In the genomic region with DNA sequence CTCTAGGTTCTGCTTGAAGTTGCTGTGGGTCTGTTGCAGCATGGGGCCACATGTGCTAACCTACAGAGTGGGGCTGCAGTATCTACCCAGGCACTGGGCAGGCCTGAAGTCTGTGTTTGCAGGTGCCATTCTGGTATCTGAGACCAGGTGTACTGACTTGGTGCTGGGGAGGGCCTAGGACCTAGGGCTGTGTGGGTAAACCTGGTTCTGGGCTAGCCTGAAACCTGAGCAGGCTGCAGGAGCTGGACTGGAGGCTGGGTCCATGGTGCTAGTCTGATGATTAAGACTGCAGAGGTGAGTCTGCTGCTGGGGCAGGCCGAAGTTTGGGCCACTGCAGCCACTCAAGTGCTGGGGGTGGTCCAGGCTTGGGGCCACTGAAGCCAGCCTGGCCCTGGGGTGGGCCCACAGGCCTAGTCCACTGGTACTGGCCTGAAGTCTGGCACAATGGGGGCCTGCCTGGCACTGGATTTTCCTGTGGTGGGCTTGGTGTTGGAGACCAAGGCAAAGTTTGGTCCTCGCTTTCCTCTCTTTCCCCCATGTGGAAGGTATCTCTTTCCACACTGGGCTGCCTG, we compare ENCODE assay signal across 22 cellular contexts.
"Had no signal": no experiment of that assay in that cellular context is flagged by ENCODE, and none has a peak within 500 bp of the region (broad histone marks: within the 10 kb centered on the region; RNA-seq: fewer than 3 reads in every experiment).

No MANE protein-coding gene starts in this region.

- H3K36me3 ChIP-seq: esophagus muscularis mucosa, gastroesophageal sphincter, heart left ventricle, lower lobe of right lung, neutrophil, pancreas, right lobe of liver, thoracic aorta, tibial nerve, upper lobe of left lung, uterus had no signal

- H3K27ac ChIP-seq: coronary artery, esophagus muscularis mucosa, foreskin keratinocyte, gastroesophageal sphincter, heart left ventricle, left ventricle myocardium inferior, lower lobe of right lung, neutrophil, pancreas, right lobe of liver, thoracic aorta, tibial nerve, upper lobe of left lung, uterus had no signal

- H3K9me3 ChIP-seq: neutrophil, pancreas, right lobe of liver, upper lobe of left lung had no signal

- ATAC-seq: foreskin keratinocyte, left colon, pancreas had no signal

- DNase-seq: dermis blood vessel endothelial cell; effector memory CD4-positive, alpha-beta T cell; foreskin keratinocyte; heart left ventricle; hippocampal formation; left colon; left ventricle myocardium inferior; lower lobe of right lung; small intestine; stimulated activated CD4-positive, alpha-beta T cell treated with anti-CD3 and anti-CD28 coated beads, Interleukin-15, amount 100 ng/mL, for 24 hours; stimulated activated CD4-positive, alpha-beta T cell treated with anti-CD3 and anti-CD28 coated beads, Interleukin-2, amount 100 ng/mL, for 48 hours; stimulated activated naive CD4-positive, alpha-beta T cell treated with Interleukin-2 at 50 U/mL for 16 hours; uterus had no signal

- H3K4me1 ChIP-seq: esophagus muscularis mucosa, gastroesophageal sphincter, heart left ventricle, left ventricle myocardium inferior, lower lobe of right lung, pancreas, right lobe of liver, tibial nerve, upper lobe of left lung, uterus had no signal

- H3K27me3 ChIP-seq: esophagus muscularis mucosa, foreskin keratinocyte, heart left ventricle, neutrophil, pancreas, right lobe of liver, tibial nerve, upper lobe of left lung, uterus had no signal

- H3K4me3 ChIP-seq: coronary artery, esophagus muscularis mucosa, gastroesophageal sphincter, heart left ventricle, left ventricle myocardium inferior, lower lobe of right lung, pancreas, right lobe of liver, thoracic aorta, tibial nerve, upper lobe of left lung, uterus had no signal
